Comparison of ENCODE assay signal across 1 cellular context in genomic region chr17:50177983-50178834, GRCh38.
A peak's percentile ranks its signal among the peaks of the same experiment; 100 is the strongest.
TF ChIP-seq lines count a peak whose summit lies in the region.

No MANE protein-coding gene starts in this region.

TF ChIP-seq in HepG2, 621 proteins besides CTCF, POLR2A, EP300 and RAD21 (continued from another document and continues in another):
- TF ChIP-seq TRIM22 (IDR thresholded peaks at IDR 0.05) (no peak), GATAD2A (CRISPR knock-in tag; IDR thresholded peaks at IDR 0.05) (peak; percentile 61; the same call in 1 of the 2 replicates), NFATC3 (CRISPR knock-in tag; IDR thresholded peaks at IDR 0.05) (no peak; the same call in 1 of the 2 replicates), ZNF572 (CRISPR knock-in tag; IDR thresholded peaks at IDR 0.05) (peak; percentile 77; the same call in 1 of the 2 replicates), ZBTB33 (CRISPR knock-in tag; IDR thresholded peaks at IDR 0.05) (peak; percentile 21; the same call in 1 of the 2 replicates), GRHL1 (CRISPR knock-in tag; conservative IDR thresholded peaks at IDR 0.05) (no peak), ZNF205 (CRISPR knock-in tag; IDR thresholded peaks at IDR 0.05) (peak; percentile 79; the same call in 1 of the 2 replicates), CBX5 (CRISPR knock-in tag; IDR thresholded peaks at IDR 0.05; ENCODE audit: borderline replicate concordance) (peak; percentile 55; the same call in 1 of the 2 replicates), ZNF614 (CRISPR knock-in tag; IDR thresholded peaks at IDR 0.05; ENCODE audit: borderline replicate concordance) (no peak; the same call in 1 of the 2 replicates), NR2F6 (IDR thresholded peaks at IDR 0.05) (no peak), NR2F6 (CRISPR knock-in tag; IDR thresholded peaks at IDR 0.05) (no peak), ZNF18 (CRISPR knock-in tag; IDR thresholded peaks at IDR 0.05; ENCODE audit: insufficient replicate concordance) (no peak), SP140L (CRISPR knock-in tag; IDR thresholded peaks at IDR 0.05; ENCODE audit: borderline replicate concordance) (peak; percentile 81; the same call in 1 of the 2 replicates), ZNF740 (CRISPR knock-in tag; IDR thresholded peaks at IDR 0.05) (0 out of 2 replicates have a peak, but pooled peaks have one; percentile 58), ZSCAN25 (CRISPR knock-in tag; IDR thresholded peaks at IDR 0.05) (peak; percentile 56; the same call in 1 of the 2 replicates), TSC22D2 (CRISPR knock-in tag; IDR thresholded peaks at IDR 0.05; ENCODE audit: borderline replicate concordance) (no peak; the same call in 1 of the 2 replicates), USF2 (IDR thresholded peaks at IDR 0.05; ENCODE audit: low read depth, low read length) (peak; percentile 52; the same call in 1 of the 2 replicates), USF2 (CRISPR knock-in tag; IDR thresholded peaks at IDR 0.05; ENCODE audit: borderline replicate concordance) (0 out of 2 replicates have a peak, but pooled peaks have one; percentile 53), ZFP36L1 (CRISPR knock-in tag; IDR thresholded peaks at IDR 0.05) (0 out of 2 replicates have a peak, but pooled peaks have one; percentile 23), HNRNPL (IDR thresholded peaks at IDR 0.05; ENCODE audit: low read depth, low read length) (peak; percentile 98), UBTF (CRISPR knock-in tag; IDR thresholded peaks at IDR 0.05) (peak; percentile 16), KDM5B (CRISPR knock-in tag; IDR thresholded peaks at IDR 0.05; ENCODE audit: borderline replicate concordance) (peak; percentile 66), IKZF4 (CRISPR knock-in tag; IDR thresholded peaks at IDR 0.05; ENCODE audit: borderline replicate concordance, low read depth, not compliant biosample characterization) (no peak), KDM4B (CRISPR knock-in tag; IDR thresholded peaks at IDR 0.05) (peak; percentile 1; the same call in 1 of the 2 replicates), ZNF280D (CRISPR knock-in tag; IDR thresholded peaks at IDR 0.05) (0 out of 2 replicates have a peak, but pooled peaks have one; percentile 44), MNT (IDR thresholded peaks at IDR 0.05) (peak; percentile 65), THAP11 (CRISPR knock-in tag; IDR thresholded peaks at IDR 0.05) (peak; percentile 59), SNAI1 (CRISPR knock-in tag; IDR thresholded peaks at IDR 0.05; ENCODE audit: borderline replicate concordance) (0 out of 2 replicates have a peak, but pooled peaks have one; percentile 31), ARID3A (IDR thresholded peaks at IDR 0.05; ENCODE audit: low read depth, low read length) (no peak), SKI (IDR thresholded peaks at IDR 0.05; ENCODE audit: partially characterized antibody) (peak; percentile 72), ZNF274 (CRISPR knock-in tag; IDR thresholded peaks at IDR 0.05) (peak; percentile 81), HOXA3 (CRISPR knock-in tag; IDR thresholded peaks at IDR 0.05) (peak; percentile 76; the same call in 1 of the 2 replicates), RELA (CRISPR knock-in tag; IDR thresholded peaks at IDR 0.05) (0 out of 2 replicates have a peak, but pooled peaks have one; percentile 41), ZNF792 (CRISPR knock-in tag; IDR thresholded peaks at IDR 0.05) (peak; percentile 79; the same call in 1 of the 2 replicates), HINFP (CRISPR knock-in tag; IDR thresholded peaks at IDR 0.05; ENCODE audit: low read depth) (peak; percentile 29; the same call in 1 of the 2 replicates), U2AF1 (optimal IDR thresholded peaks at IDR 0.05; ENCODE audit: low read depth, low read length) (no peak)
